ENCODE assay signal across 1 cellular context in genomic region chr12:55719371-55719770, GRCh38.
TF ChIP-seq lines count a peak whose summit lies in the region.

No MANE protein-coding gene starts in this region.

TF ChIP-seq in GM12878, 131 proteins besides CTCF, POLR2A, EP300 and RAD21:
- no peak for TF ChIP-seq DPF2 (IDR thresholded peaks at IDR 0.05)
- TF ChIP-seq ZNF384 (IDR thresholded peaks at IDR 0.05; ENCODE audit: borderline replicate concordance, low read depth, low read length), result no peak
- TF ChIP-seq ZNF24 (IDR thresholded peaks at IDR 0.05), result no peak
- no peak for TF ChIP-seq RUNX3 (IDR thresholded peaks at IDR 0.05; ENCODE audit: low read length)
- no peak for TF ChIP-seq SIN3A (IDR thresholded peaks at IDR 0.05; ENCODE audit: low read depth, low read length)
- TF ChIP-seq SMAD1 (IDR thresholded peaks at IDR 0.05; ENCODE audit: low read depth, partially characterized antibody), result no peak
- no peak for TF ChIP-seq ZBTB33 (IDR thresholded peaks at IDR 0.05)
- no peak for TF ChIP-seq GATAD2B (conservative IDR thresholded peaks at IDR 0.05; ENCODE audit: low read depth)
- no peak for TF ChIP-seq SKIL (IDR thresholded peaks at IDR 0.05; ENCODE audit: low read depth, poor library complexity, severe bottlenecking)
- TF ChIP-seq MEF2A (IDR thresholded peaks at IDR 0.05; ENCODE audit: insufficient read depth, low read depth, low read length), result no peak
